In genomic region chr7:146090023-146090645, GRCh38 we compare ENCODE assay signal across 8 cellular contexts. TPM values are rescaled to one million over a fixed set of nuclear protein-coding genes. Genes with fewer than 3 reads are reported as not detected.
DNase-seq lines count a peak whose midpoint lies in the region; ATAC-seq and TF ChIP-seq lines count a peak whose summit lies in the region.

No MANE protein-coding gene starts in this region.

- ATAC-seq in HG02610 (IDR thresholded peaks at IDR 0.05; ENCODE audit: unreplicated experiment), result peak; percentile 80

- H3K9me3 ChIP-seq in A673 (ENCODE audit: low read depth, low read length, poor library complexity, severe bottlenecking), result no peaks in the 10 kb centered on the region
- no peaks in the 10 kb centered on the region for H3K9me3 ChIP-seq in hepatocyte (ENCODE audit: low read depth)
- no peaks in the 10 kb centered on the region for H3K9me3 ChIP-seq in testis

- H3K27ac ChIP-seq in A673 (ENCODE audit: low read depth, low read length, poor library complexity, severe bottlenecking) (no peak overlapping the region), hepatocyte (no peak overlapping the region), testis (no peak overlapping the region)

- no peaks in the 10 kb centered on the region for H3K79me2 ChIP-seq in hepatocyte

- BruUV-seq in A673 (replicated peaks; lab: Mats Ljungman, UMichigan), result no TSS peak

- peak; percentile 73 for TF ChIP-seq CTCF in A673 (conservative IDR thresholded peaks at IDR 0.05; ENCODE audit: low read depth, low read length)
- peak; percentile 52 for TF ChIP-seq CTCF in GM13976 (IDR thresholded peaks at IDR 0.05; ENCODE audit: borderline replicate concordance, control extremely low read depth, extremely low read depth, insufficient read depth, missing control alignments)
- peak; percentile 79 for TF ChIP-seq CTCF in hepatocyte (IDR thresholded peaks at IDR 0.05; ENCODE audit: poor library complexity)
- TF ChIP-seq CTCF in testis (IDR thresholded peaks at IDR 0.05), result peak; percentile 24 to 75 (median 55)

- no peak for TF ChIP-seq POLR2A in testis (IDR thresholded peaks at IDR 0.05)

- no peaks in the 10 kb centered on the region for H4K20me1 ChIP-seq in hepatocyte (ENCODE audit: insufficient read depth, poor library complexity, severe bottlenecking)

- in situ Hi-C loops in GM13976 (cut with MboI; ENCODE audit: low sequenced_read_pairs, unreplicated experiment), result loop anchor here (10.0 kb wide), 1 partner anchor 1055 kb away; no protein-coding TSS in a partner anchor

- peak; percentile 39 for DNase-seq in A673 (ENCODE audit: low spot score)
- DNase-seq in GM13976 (ENCODE audit: low spot score), result peak; percentile 49
- DNase-seq in NAMALWA (ENCODE audit: low spot score), result peak; percentile 80
- DNase-seq in SKM-1 (lab: John Stamatoyannopoulos, UW; ENCODE audit: unreplicated experiment), result peak; percentile 6
- peak; percentile 50 for DNase-seq in hepatocyte (ENCODE audit: low spot score)
- DNase-seq in testis, result no peak
- DNase-seq in activated effector memory CD4-positive, alpha-beta T cell treated with Interleukin-2 at 50 U/mL for 16 hours, result no peak

- no peak overlapping the region for H3K4me2 ChIP-seq in hepatocyte

- intact Hi-C loops in A673 (cut with micrococcal nuclease; ENCODE audit: unreplicated experiment) (loop anchor here (1.0 to 10.0 kb wide), 2 partner anchors 1054 to 1995 kb away; no protein-coding TSS in a partner anchor), testis (cut with DNase I; ENCODE audit: low total_unique reads) (no loop called here)

- H3K4me1 ChIP-seq in A673 (ENCODE audit: insufficient read depth, low read length, poor library complexity, severe bottlenecking) (no peaks in the 10 kb centered on the region), hepatocyte (ENCODE audit: insufficient read depth) (no peaks in the 10 kb centered on the region), testis (no peaks in the 10 kb centered on the region)

- CTCF ChIA-PET in A673 (lab: Charles Lee), result no interaction called here

- no peaks in the 10 kb centered on the region for H3K9me2 ChIP-seq in hepatocyte (replicated peaks; ENCODE audit: insufficient read depth)

- H3K27me3 ChIP-seq in A673 (replicated peaks; ENCODE audit: insufficient read depth, low read depth, low read length, poor library complexity) (no peaks in the 10 kb centered on the region), hepatocyte (no peaks in the 10 kb centered on the region), testis (no peaks in the 10 kb centered on the region)

- H3K36me3 ChIP-seq in A673 (ENCODE audit: insufficient read depth, low read length, poor library complexity, severe bottlenecking), result no peaks in the 10 kb centered on the region
- no peaks in the 10 kb centered on the region for H3K36me3 ChIP-seq in hepatocyte (replicated peaks; ENCODE audit: insufficient read depth, low read depth)
- no peaks in the 10 kb centered on the region for H3K36me3 ChIP-seq in testis (ENCODE audit: low read depth, missing control alignments)

- POLR2A ChIA-PET in A673 (lab: Charles Lee; ENCODE audit: low non-redundant PET), result no interaction called here

- H2AFZ ChIP-seq in hepatocyte, result no peak overlapping the region

- 2% methylated on average over 4 of the region's 4 CpGs for WGBS in hepatocyte (ENCODE audit: low lambda C conversion rate, missing lambda C conversion rate)
- 19 to 22% methylated on average over 4 of the region's 4 CpGs for WGBS in testis, 2 donors

- H3K4me3 ChIP-seq in A673 (ENCODE audit: low read depth, low read length, poor library complexity, severe bottlenecking) (no peak overlapping the region), hepatocyte (no peak overlapping the region), testis (no peak overlapping the region)

RNA-seq across cellular contexts. Expression of gene CNTNAP2, which starts 26.5 kb away (rescaled TPM):
- total RNA-seq in A673 (2021) (47.8 and 60.0 TPM in 2 replicates), hepatocyte (14.6 and 14.7 TPM in 2 replicates), testis (1 to 10 TPM; 4.4 to 6.1 TPM)
- polyA plus RNA-seq in hepatocyte (7.4 and 7.5 TPM in 2 replicates), testis (ENCODE audit: insufficient read depth, low read depth, low replicate concordance) (4.3 TPM)

Comparison
In these comparisons a context has a peak if more than half of its experiments do, and no peak if none do; other contexts are left out.
1. DNase-seq: peak in A673 (single experiment), GM13976 (single experiment), NAMALWA (single experiment), SKM-1 (single experiment) and hepatocyte (single experiment); none in testis (single experiment) and activated effector memory CD4-positive, alpha-beta T cell treated with Interleukin-2 at 50 U/mL for 16 hours (single experiment).
2. Peak in every context shown above with its lines, with median percentiles within 50 percentile points of each other: CTCF ChIP-seq.